Comparison of ENCODE assay signal across 8 cellular contexts in the genomic region with DNA sequence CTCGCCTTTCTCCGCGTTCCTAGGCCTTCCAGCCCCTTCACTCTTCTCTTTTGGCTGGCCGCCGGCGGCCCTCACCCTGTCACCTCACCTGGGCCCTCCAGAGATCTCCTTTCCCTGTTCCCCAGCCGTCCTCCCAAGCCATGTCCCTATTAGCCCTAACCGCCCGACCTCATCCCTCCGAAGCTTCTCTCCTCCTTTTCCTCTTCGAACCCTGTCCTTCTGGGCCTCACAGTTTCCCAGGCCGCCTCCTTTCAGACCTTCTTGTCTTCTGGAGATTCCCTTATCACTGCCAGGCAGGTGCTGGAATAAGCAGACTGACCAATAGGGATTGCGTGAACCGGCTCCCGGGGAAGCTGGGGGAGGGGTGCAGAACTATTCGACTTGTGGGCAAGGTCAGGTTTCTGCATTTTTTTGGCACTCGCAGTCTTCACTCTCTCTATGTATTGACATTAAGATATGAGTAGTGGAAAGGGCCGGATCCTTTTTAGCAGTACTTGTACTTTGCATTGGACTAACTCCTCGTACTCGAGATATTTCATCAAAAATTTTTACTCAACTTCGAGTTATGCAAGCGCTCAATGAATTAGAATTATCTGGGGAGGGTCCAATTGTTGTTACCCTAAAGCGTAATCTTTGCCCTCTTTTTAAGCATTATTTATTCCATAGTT. TPM values are rescaled to one million over a fixed set of nuclear protein-coding genes. Genes with fewer than 3 reads are reported as not detected.
DNase-seq lines count a peak whose midpoint lies in the region; ATAC-seq, FAIRE-seq and TF ChIP-seq lines count a peak whose summit lies in the region.

No MANE protein-coding gene starts in this region.

- TF ChIP-seq POLR2A in K562 (conservative IDR thresholded peaks at IDR 0.05), result peak; percentile 91
- no peak for TF ChIP-seq POLR2A in sigmoid colon (IDR thresholded peaks at IDR 0.05)

- 0 out of 4 replicates have a peak, but pooled peaks of 1 of the 2 experiments have one; percentile 5 for TF ChIP-seq RAD21 in K562 (CRISPR knock-in tag; conservative IDR thresholded peaks at IDR 0.05 in 1 of 2, IDR thresholded peaks at IDR 0.05 in 1 of 2)

- no peaks in the 10 kb centered on the region for H3K9me1 ChIP-seq in K562 (ENCODE audit: control insufficient read depth, insufficient read depth, low read length)

- CTCF ChIA-PET in K562 (lab: Yijun Ruan, JAX; ENCODE audit: low intra/inter-chr PET ratio), result no interaction called here

- WGBS in K562 (ENCODE audit: insufficient coverage, low coverage, missing lambda C conversion rate), result under 1% methylated on average over 23 of the region's 23 CpGs
- WGBS in sigmoid colon, 2 donors, result 1 to 3% methylated on average over 23 of the region's 23 CpGs

- ATAC-seq in HG03432 (IDR thresholded peaks at IDR 0.05; ENCODE audit: unreplicated experiment) (peak; percentile 8), K562 (peak; percentile 85)

- H3K4me2 ChIP-seq in K562 (ENCODE audit: insufficient read depth, low read length), result peak overlapping the region; percentile 86

- TF ChIP-seq EP300 in K562 (IDR thresholded peaks at IDR 0.05; ENCODE audit: low read length) (peak; percentile 94), sigmoid colon (IDR thresholded peaks at IDR 0.05) (no peak)

- H3K4me3 ChIP-seq in K562 (peak overlapping the region; percentile 86), iPS-15b (ENCODE audit: low read depth, low read length) (peak overlapping the region; percentile 97), sigmoid colon (peak overlapping the region; percentile 69 to 96 (median 88))

- peak; percentile 69 for DNase-seq in DMS79 treated with DMSO at 0.1 percent for 48 hours (lab: John Stamatoyannopoulos, UW)
- peak; percentile 72 for DNase-seq in RKO (ENCODE audit: low spot score)
- peak; percentile 84 to 97 (median 90) for DNase-seq in K562 (ENCODE audit: extremely low read depth in 1 of 4, low spot score in 3 of 4)
- peak; percentile 70 for DNase-seq in sigmoid colon
- no peak for DNase-seq in SKM-1 (lab: John Stamatoyannopoulos, UW; ENCODE audit: unreplicated experiment)
- DNase-seq in NCI-H1694 treated with DMSO at 0.1 percent for 48 hours (lab: John Stamatoyannopoulos, UW), result no peak

- POLR2A ChIA-PET in K562 (lab: Yijun Ruan, JAX), result interaction anchor here (0.5 to 2.3 kb wide), 5 partner anchors 11 to 252 kb away, joined by 3 to 10 read pairs (median 4); no protein-coding TSS in a partner anchor

- peaks cover 58% of the 10 kb centered on the region for H3K79me2 ChIP-seq in K562 (ENCODE audit: control insufficient read depth, insufficient read depth, low read length)

- peaks cover 10% of the 10 kb centered on the region; the same call in 2 of the 3 replicates for H3K36me3 ChIP-seq in K562 (ENCODE audit: control insufficient read depth, insufficient read depth, low read length)
- H3K36me3 ChIP-seq in iPS-15b (ENCODE audit: control insufficient read depth, insufficient read depth, low read length), result no peaks in the 10 kb centered on the region
- no peaks in the 10 kb centered on the region for H3K36me3 ChIP-seq in sigmoid colon

- peak overlapping the region; percentile 94 for H3K27ac ChIP-seq in K562 (ENCODE audit: extremely low read depth, low read depth, low read length)
- peak overlapping the region; percentile 87 to 97 (median 92) for H3K27ac ChIP-seq in sigmoid colon

- H3K9ac ChIP-seq in K562 (ENCODE audit: insufficient read depth in 1 of 2, low read depth in 2 of 2, low read length in 2 of 2) (peak overlapping the region; percentile 88 to 94), iPS-15b (ENCODE audit: low read depth, low read length) (peak overlapping the region; percentile 76)

- peaks cover 6 to 12% of the 10 kb centered on the region in 2 experiments; a peak in 4 of 5 replicates for H3K4me1 ChIP-seq in K562 (replicated peaks in 1 of 2; ENCODE audit: control insufficient read depth in 2 of 2, insufficient read depth in 2 of 2, low read length in 2 of 2)
- H3K4me1 ChIP-seq in iPS-15b (ENCODE audit: control insufficient read depth, insufficient read depth, low read length), result peaks cover 7% of the 10 kb centered on the region
- H3K4me1 ChIP-seq in sigmoid colon, result peaks cover 0 to 46% (median 32%) of the 10 kb centered on the region in 4 donors

- H3K27me3 ChIP-seq in K562 (ENCODE audit: control insufficient read depth in 2 of 2, insufficient read depth in 2 of 2, low read length in 2 of 2), result no peaks in the 10 kb centered on the region
- H3K27me3 ChIP-seq in iPS-15b (ENCODE audit: control insufficient read depth, insufficient read depth, low read length), result no peaks in the 10 kb centered on the region
- no peaks in the 10 kb centered on the region for H3K27me3 ChIP-seq in sigmoid colon

- H2AFZ ChIP-seq in K562 (ENCODE audit: low read depth, low read length), result peak overlapping the region; percentile 76

- intact Hi-C loops in K562 (cut with micrococcal nuclease), result loop anchor here (5.0 kb wide), 1 partner anchor 39 kb away; no protein-coding TSS in a partner anchor
- intact Hi-C loops in sigmoid colon (cut with DNase I), result loop anchor here (2.0 kb wide), 1 partner anchor 14 kb away; no protein-coding TSS in a partner anchor

- TSS peak; percentile 61 for BruUV-seq in K562 (replicated peaks; lab: Mats Ljungman, UMichigan)

- in situ Hi-C loops in K562 (cut with MboI), result no loop called here

- peak; percentile 95 for FAIRE-seq in K562 (lab: Jason Lieb, UNC)

- no peaks in the 10 kb centered on the region for H4K20me1 ChIP-seq in K562 (replicated peaks; ENCODE audit: control insufficient read depth, insufficient read depth, low read length)

- H3K9me3 ChIP-seq in K562 (replicated peaks; ENCODE audit: control insufficient read depth, insufficient read depth, low read depth, low read length) (no peaks in the 10 kb centered on the region), iPS-15b (ENCODE audit: control insufficient read depth, insufficient read depth, low read length) (no peaks in the 10 kb centered on the region), sigmoid colon (no peaks in the 10 kb centered on the region)

- TF ChIP-seq CTCF in K562 (IDR thresholded peaks at IDR 0.05 in 2 of 3, conservative IDR thresholded peaks at IDR 0.05 in 1 of 3; ENCODE audit: insufficient read depth in 2 of 3, low read depth in 1 of 3, low read length in 3 of 3) (no peak; a peak in 1 of 6 replicates), sigmoid colon (IDR thresholded peaks at IDR 0.05) (no peak)

TF ChIP-seq in K562, 482 proteins besides CTCF, POLR2A, EP300 and RAD21 (continues in another document):
- TF ChIP-seq E2F3 (CRISPR knock-in tag; IDR thresholded peaks at IDR 0.05) (no peak), ARID1B (IDR thresholded peaks at IDR 0.05) (peak; percentile 97), ZC3H4 (CRISPR knock-in tag; IDR thresholded peaks at IDR 0.05; ENCODE audit: borderline replicate concordance) (no peak), PML (IDR thresholded peaks at IDR 0.05; ENCODE audit: low read length) (peak; percentile 84), STAT5A (IDR thresholded peaks at IDR 0.05; ENCODE audit: borderline replicate concordance, low read length) (peak; percentile 79)
- TF ChIP-seq, protein P1, sequence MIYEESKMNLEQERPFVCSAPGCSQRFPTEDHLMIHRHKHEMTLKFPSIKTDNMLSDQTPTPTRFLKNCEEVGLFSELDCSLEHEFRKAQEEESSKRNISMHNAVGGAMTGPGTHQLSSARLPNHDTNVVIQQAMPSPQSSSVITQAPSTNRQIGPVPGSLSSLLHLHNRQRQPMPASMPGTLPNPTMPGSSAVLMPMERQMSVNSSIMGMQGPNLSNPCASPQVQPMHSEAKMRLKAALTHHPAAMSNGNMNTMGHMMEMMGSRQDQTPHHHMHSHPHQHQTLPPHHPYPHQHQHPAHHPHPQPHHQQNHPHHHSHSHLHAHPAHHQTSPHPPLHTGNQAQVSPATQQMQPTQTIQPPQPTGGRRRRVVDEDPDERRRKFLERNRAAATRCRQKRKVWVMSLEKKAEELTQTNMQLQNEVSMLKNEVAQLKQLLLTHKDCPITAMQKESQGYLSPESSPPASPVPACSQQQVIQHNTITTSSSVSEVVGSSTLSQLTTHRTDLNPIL (CRISPR knock-in tag; IDR thresholded peaks at IDR 0.05), result no peak

RNA-seq across cellular contexts. Expression of a gene that starts 0.7 kb away (rescaled TPM):
- total RNA-seq in K562 (2011; cell fraction: chromatin; rRNA removed; ENCODE audit: low replicate concordance), result 23.7 and 108 TPM in 2 replicates
- 13.2 and 19.5 TPM in 2 replicates for total RNA-seq in K562 (2011; cell fraction: nucleolus; rRNA removed)
- 39.4 and 61.3 TPM in 2 replicates for total RNA-seq in K562 (2011; cell fraction: nucleoplasm; rRNA removed)
- total RNA-seq in K562 (2014; rRNA removed), result 25.1 and 33.3 TPM in 2 replicates
- 52.9 and 55.3 TPM in 2 replicates for total RNA-seq in K562 (2014; rRNA removed; fragmentation: Illumina TruSeq; extraction: Trizol)
- total RNA-seq in K562 (2015; rRNA removed; fragmentation: Illumina TruSeq; extraction: Trizol), result 39.9 and 50.5 TPM in 2 replicates
- 30.8 and 33.9 TPM in 2 replicates for total RNA-seq in K562 (2021)
- 67.5 and 101 TPM in 2 replicates for polyA plus RNA-seq in K562 (2011; rRNA removed)
- polyA plus RNA-seq in K562 (2011; cell fraction: cytosol; rRNA removed), result 29.2 and 43.3 TPM in 2 replicates
- 22.7 and 29.3 TPM in 2 replicates for polyA plus RNA-seq in K562 (2011; cell fraction: nucleus; rRNA removed)
- 28.2 and 47.4 TPM in 2 replicates for polyA plus RNA-seq in K562 (2012)
- 47.5 and 72.5 TPM in 2 replicates for polyA plus RNA-seq in K562 (2014; fragmentation: Illumina TruSeq; extraction: Trizol)
- 10 to 100 TPM; 23.0 to 30.5 TPM for polyA plus RNA-seq in K562 (2014; fragmentation: Nextera tagmentation; extraction: Ambion mirVana)
- 32.2 and 41.2 TPM in 2 replicates for polyA plus RNA-seq in K562 (2014; rRNA removed)
- polyA minus RNA-seq in K562 (2011; rRNA and poly(A)+ RNA removed), result 85.8 and 104 TPM in 2 replicates
- 20.7 and 44.3 TPM in 2 replicates for polyA minus RNA-seq in K562 (2011; cell fraction: cytosol; rRNA and poly(A)+ RNA removed)
- polyA minus RNA-seq in K562 (2011; cell fraction: nucleus; rRNA and poly(A)+ RNA removed), result 29.1 and 38.3 TPM in 2 replicates
- 10 to 100 TPM; 48.9 to 71.5 (median 58.0) TPM for total RNA-seq in sigmoid colon
- 10 to 100 TPM; 17.0 to 33.6 (median 22.0) TPM for polyA plus RNA-seq in sigmoid colon

Comparison
In these comparisons a context has a peak if more than half of its experiments do, and no peak if none do; other contexts are left out.
1. DNase-seq: peak in DMS79 treated with DMSO at 0.1 percent for 48 hours (single experiment), RKO (single experiment), K562 (4 of 4) and sigmoid colon (single experiment); none in SKM-1 (single experiment) and NCI-H1694 treated with DMSO at 0.1 percent for 48 hours (single experiment).
2. Peak in every context shown above with its lines, with median percentiles within 50 percentile points of each other: H3K4me3 ChIP-seq.